In genomic region chr3:197730200-197730599, GRCh38 we compare ENCODE assay signal across 1 cellular context.
TF ChIP-seq lines count a peak whose summit lies in the region.

No MANE protein-coding gene starts in this region.

TF ChIP-seq in WTC11, 78 proteins besides CTCF, POLR2A, EP300 and RAD21 (continued from another document):
- TF ChIP-seq, protein P1, sequence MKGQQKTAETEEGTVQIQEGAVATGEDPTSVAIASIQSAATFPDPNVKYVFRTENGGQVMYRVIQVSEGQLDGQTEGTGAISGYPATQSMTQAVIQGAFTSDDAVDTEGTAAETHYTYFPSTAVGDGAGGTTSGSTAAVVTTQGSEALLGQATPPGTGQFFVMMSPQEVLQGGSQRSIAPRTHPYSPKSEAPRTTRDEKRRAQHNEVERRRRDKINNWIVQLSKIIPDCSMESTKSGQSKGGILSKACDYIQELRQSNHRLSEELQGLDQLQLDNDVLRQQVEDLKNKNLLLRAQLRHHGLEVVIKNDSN (CRISPR knock-in tag; IDR thresholded peaks at IDR 0.05) = no peak
- no peak for TF ChIP-seq TEAD4 (CRISPR knock-in tag; IDR thresholded peaks at IDR 0.05)
- TF ChIP-seq FOXK1 (CRISPR knock-in tag; IDR thresholded peaks at IDR 0.05) = no peak
- no peak for TF ChIP-seq SMAD4 (CRISPR knock-in tag; IDR thresholded peaks at IDR 0.05)
